In the genomic region with DNA sequence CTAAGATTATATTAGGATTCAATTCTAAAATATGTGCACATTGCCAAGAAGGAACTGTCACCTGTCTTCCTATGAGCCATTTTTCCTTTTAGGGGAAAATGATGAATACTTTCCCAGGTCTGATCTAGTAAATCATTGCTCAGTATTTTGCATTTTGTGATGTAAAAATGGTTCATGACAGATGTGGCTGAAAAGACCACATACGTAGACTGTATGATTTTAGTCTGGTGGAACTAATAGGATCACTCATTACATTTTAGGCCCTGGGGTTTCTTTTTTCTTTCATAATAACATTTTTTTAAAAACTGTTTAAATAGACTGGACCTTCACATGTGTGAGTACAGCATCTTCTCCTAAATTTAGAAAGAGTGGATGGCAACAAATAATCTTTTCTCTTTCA, we compare ENCODE assay signal across 23 cellular contexts.
DNase-seq lines count a peak whose midpoint lies in the region; ATAC-seq and TF ChIP-seq lines count a peak whose summit lies in the region.
"Had no signal": no experiment of that assay in that cellular context is flagged by ENCODE, and none has a peak within 500 bp of the region (broad histone marks: within the 10 kb centered on the region; RNA-seq: fewer than 3 reads in every experiment).

No MANE protein-coding gene starts in this region.

- POLR2A ChIA-PET in activated CD4-positive, alpha-beta T cell treated with anti-CD3 and anti-CD28 coated beads, Interleukin-2, amount 10 ng/mL, durations not matched to agents 7 days and 5 days (lab: Charles Lee): no interaction called here

- no peaks in the 10 kb centered on the region for H3K36me3 Mint-ChIP-seq in activated CD4-positive, alpha-beta T cell treated with anti-CD3 and anti-CD28 coated beads, Interleukin-2, amount 10 ng/mL, durations not matched to agents 7 days and 5 days (ENCODE audit: low read depth)

- ATAC-seq in HG02981 (IDR thresholded peaks at IDR 0.05; ENCODE audit: unreplicated experiment) (peak; percentile 88), HG02623 (IDR thresholded peaks at IDR 0.05; ENCODE audit: unreplicated experiment) (no peak), HG03571 (IDR thresholded peaks at IDR 0.05; ENCODE audit: unreplicated experiment) (no peak)
- ATAC-seq: CD8-positive, alpha-beta T cell; Panc1; T-cell had no signal

- no peak overlapping the region for H3K27ac ChIP-seq in hepatocyte
- H3K27ac ChIP-seq: BLaER1 had no signal

- H3K9me3 ChIP-seq in hepatocyte (ENCODE audit: low read depth): no peaks in the 10 kb centered on the region
- H3K9me3 ChIP-seq: SK-N-SH had no signal

- no peak overlapping the region for H3K4me2 ChIP-seq in hepatocyte
- H3K4me2 ChIP-seq: BLaER1, SK-N-SH had no signal

- no peak overlapping the region for H3K27ac Mint-ChIP-seq in activated CD4-positive, alpha-beta T cell treated with anti-CD3 and anti-CD28 coated beads, Interleukin-2, amount 10 ng/mL, durations not matched to agents 7 days and 5 days
- H3K27ac Mint-ChIP-seq: CD8-positive, alpha-beta T cell; HFFc6; T-cell had no signal

- H3K4me1 ChIP-seq in hepatocyte (ENCODE audit: insufficient read depth): no peaks in the 10 kb centered on the region
- H3K4me1 ChIP-seq: BLaER1 had no signal

- peaks cover 7% of the 10 kb centered on the region for H3K9me3 Mint-ChIP-seq in activated CD4-positive, alpha-beta T cell treated with anti-CD3 and anti-CD28 coated beads, Interleukin-2, amount 10 ng/mL, durations not matched to agents 7 days and 5 days

- H3K27me3 ChIP-seq in hepatocyte: no peaks in the 10 kb centered on the region
- H3K27me3 ChIP-seq: BLaER1 had no signal

- H3K9me2 ChIP-seq in hepatocyte (replicated peaks; ENCODE audit: insufficient read depth): no peaks in the 10 kb centered on the region
- H3K9me2 ChIP-seq: SK-N-SH had no signal

- H3K27me3 Mint-ChIP-seq in activated CD4-positive, alpha-beta T cell treated with anti-CD3 and anti-CD28 coated beads, Interleukin-2, amount 10 ng/mL, durations not matched to agents 7 days and 5 days: no peaks in the 10 kb centered on the region
- H3K27me3 Mint-ChIP-seq: T-cell had no signal

- TF ChIP-seq CTCF in hepatocyte (IDR thresholded peaks at IDR 0.05; ENCODE audit: poor library complexity): no peak

- CTCF ChIA-PET in activated CD4-positive, alpha-beta T cell treated with anti-CD3 and anti-CD28 coated beads, Interleukin-2, amount 10 ng/mL, durations not matched to agents 7 days and 5 days (lab: Charles Lee): no interaction called here

- H3K4me3 ChIP-seq in hepatocyte: no peak overlapping the region
- H3K4me3 ChIP-seq: BLaER1 had no signal

- no peak overlapping the region for H2AFZ ChIP-seq in hepatocyte

- no peaks in the 10 kb centered on the region for H3K4me1 Mint-ChIP-seq in activated CD4-positive, alpha-beta T cell treated with anti-CD3 and anti-CD28 coated beads, Interleukin-2, amount 10 ng/mL, durations not matched to agents 7 days and 5 days

- peak; percentile 57 for DNase-seq in NCI-H446 treated with DMSO at 0.1 percent for 48 hours (lab: John Stamatoyannopoulos, UW)
- DNase-seq in NCI-H446 (lab: John Stamatoyannopoulos, UW): no peak
- peak; percentile 36 for DNase-seq in NCI-H69 (lab: John Stamatoyannopoulos, UW)
- no peak for DNase-seq in activated CD4-positive, alpha-beta T cell treated with anti-CD3 and anti-CD28 coated beads, Interleukin-2, amount 10 ng/mL, durations not matched to agents 7 days and 5 days
- no peak for DNase-seq in hepatocyte (ENCODE audit: low spot score)
- DNase-seq: 8988T; CD8-positive, alpha-beta T cell; DND-41; HFFc6; IMR-90; Kasumi-1; MM.1S; NCI-H1092 treated with DMSO at 0.1 percent for 48 hours; NCI-H2081 treated with DMSO at 0.1 percent for 48 hours; Right ventricle myocardium superior; SK-N-SH; T-cell; T-helper 9 cell had no signal

- H3K4me3 Mint-ChIP-seq in activated CD4-positive, alpha-beta T cell treated with anti-CD3 and anti-CD28 coated beads, Interleukin-2, amount 10 ng/mL, durations not matched to agents 7 days and 5 days: no peak overlapping the region
- H3K4me3 Mint-ChIP-seq: CD8-positive, alpha-beta T cell; HFFc6; T-cell had no signal

- H4K20me1 ChIP-seq in hepatocyte (ENCODE audit: insufficient read depth, poor library complexity, severe bottlenecking): no peaks in the 10 kb centered on the region
- H4K20me1 ChIP-seq: BLaER1 had no signal

- no peaks in the 10 kb centered on the region for H3K36me3 ChIP-seq in hepatocyte (replicated peaks; ENCODE audit: insufficient read depth, low read depth)
- H3K36me3 ChIP-seq: BLaER1 had no signal

- H3K79me2 ChIP-seq in hepatocyte: no peaks in the 10 kb centered on the region

- WGBS in hepatocyte (ENCODE audit: low lambda C conversion rate, missing lambda C conversion rate): 96% methylated on average over 1 of the region's 1 CpG

Comparison
In these comparisons a context has a peak if more than half of its experiments do, and no peak if none do; other contexts are left out.
1. DNase-seq: peak in NCI-H446 treated with DMSO at 0.1 percent for 48 hours (single experiment) and NCI-H69 (single experiment); none in NCI-H446 (0 of 2), activated CD4-positive, alpha-beta T cell treated with anti-CD3 and anti-CD28 coated beads, Interleukin-2, amount 10 ng/mL, durations not matched to agents 7 days and 5 days (single experiment) and hepatocyte (single experiment).